ENCODE assay signal across 1 cellular context in genomic region chr2:203669820-203670219, GRCh38.
TF ChIP-seq lines count a peak whose summit lies in the region.

No MANE protein-coding gene starts in this region.

TF ChIP-seq in IMR-90, 13 proteins besides CTCF, POLR2A, EP300 and RAD21:
- TF ChIP-seq NFE2L2 (IDR thresholded peaks at IDR 0.05; ENCODE audit: low read depth, low read length) (peak; percentile 98), RCOR1 (IDR thresholded peaks at IDR 0.05; ENCODE audit: insufficient replicate concordance, low read length) (peak; percentile 24), CEBPB (IDR thresholded peaks at IDR 0.05; ENCODE audit: low read depth, low read length) (no peak), CHD1 (IDR thresholded peaks at IDR 0.05; ENCODE audit: low read depth, low read length) (no peak), MAZ (IDR thresholded peaks at IDR 0.05; ENCODE audit: borderline replicate concordance, low read depth, low read length) (no peak), RFX5 (IDR thresholded peaks at IDR 0.05; ENCODE audit: low read depth, low read length) (no peak), USF2 (IDR thresholded peaks at IDR 0.05; ENCODE audit: low read depth, low read length) (no peak), MXI1 (IDR thresholded peaks at IDR 0.05; ENCODE audit: borderline replicate concordance, low read depth, low read length) (no peak), ELK1 (IDR thresholded peaks at IDR 0.05; ENCODE audit: borderline replicate concordance, low read depth, low read length) (no peak), FOS (IDR thresholded peaks at IDR 0.05; ENCODE audit: low read depth, low read length) (peak; percentile 66), MAFK (IDR thresholded peaks at IDR 0.05; ENCODE audit: low read depth, low read length) (peak; percentile 89), SMC3 (IDR thresholded peaks at IDR 0.05; ENCODE audit: low read depth, low read length) (no peak), BHLHE40 (IDR thresholded peaks at IDR 0.05; ENCODE audit: low read depth, low read length) (peak; percentile 35; the same call in 1 of the 2 replicates)
